Comparison of ENCODE assay signal across 16 cellular contexts in genomic region chr13:92967923-92968322, GRCh38.
DNase-seq lines count a peak whose midpoint lies in the region; ATAC-seq, FAIRE-seq and TF ChIP-seq lines count a peak whose summit lies in the region.
"Had no signal": no experiment of that assay in that cellular context is flagged by ENCODE, and none has a peak within 500 bp of the region (broad histone marks: within the 10 kb centered on the region; RNA-seq: fewer than 3 reads in every experiment).

No MANE protein-coding gene starts in this region.

- no peaks in the 10 kb centered on the region for H3K9me3 ChIP-seq in A549
- no peaks in the 10 kb centered on the region for H3K9me3 ChIP-seq in OCI-LY3 (ENCODE audit: insufficient read depth, low read length)
- H3K9me3 ChIP-seq in stomach: peaks cover 0 to 4% (median 0%) of the 10 kb centered on the region in 4 donors
- H3K9me3 ChIP-seq: ovary had no signal

- peaks cover 3% of the 10 kb centered on the region; the same call in 1 of the 3 replicates for H3K36me3 Mint-ChIP-seq in GM23338 (ENCODE audit: low read depth)

- no peak overlapping the region for H3K27ac Mint-ChIP-seq in GM23338
- H3K27ac Mint-ChIP-seq: activated T-cell treated with anti-CD3 and anti-CD28 coated beads, Interleukin-2, amount 50 U/mL, for 24 hours; CD4-positive, alpha-beta T cell had no signal

- TF ChIP-seq EP300 in A549 (IDR thresholded peaks at IDR 0.05) (no peak), stomach (IDR thresholded peaks at IDR 0.05) (no peak)

- H3K4me1 ChIP-seq in A549 (no peaks in the 10 kb centered on the region), GM23338 (ENCODE audit: insufficient read depth) (0 out of 2 replicates have a peak, but pooled peaks cover 4% of the 10 kb centered on the region), OCI-LY3 (ENCODE audit: low read length) (no peaks in the 10 kb centered on the region), stomach (no peaks in the 10 kb centered on the region)

- no peak for TF ChIP-seq POLR2A in A549 (IDR thresholded peaks at IDR 0.05; ENCODE audit: low read length)
- TF ChIP-seq POLR2A in GM12892 (IDR thresholded peaks at IDR 0.05; ENCODE audit: low read depth, low read length): no peak
- TF ChIP-seq POLR2A in stomach (IDR thresholded peaks at IDR 0.05): no peak

- H2AFZ ChIP-seq in GM23338: peak overlapping the region; percentile 8; the same call in 1 of the 2 replicates
- no peak overlapping the region for H2AFZ ChIP-seq in OCI-LY3 (ENCODE audit: low read depth, low read length)

- H4K20me1 ChIP-seq in GM23338 (replicated peaks; ENCODE audit: insufficient read depth) (no peaks in the 10 kb centered on the region), OCI-LY3 (ENCODE audit: insufficient read depth, low read length) (no peaks in the 10 kb centered on the region)

- TF ChIP-seq RAD21 in A549 (conservative IDR thresholded peaks at IDR 0.05 in 1 of 2, IDR thresholded peaks at IDR 0.05 in 1 of 2): peak; percentile 45 to 48

- CTCF ChIA-PET in A549 (lab: Yijun Ruan, JAX): interaction anchor here (0.8 kb wide), 1 partner anchor 1394 kb away, joined by 3 read pairs; no protein-coding TSS in a partner anchor

- WGBS in A549 (ENCODE audit: missing lambda C conversion rate): 8% methylated on average over 3 of the region's 3 CpGs
- 60 to 84% (median 71%) methylated on average over 3 of the region's 3 CpGs for WGBS in stomach, 5 donors

- FAIRE-seq in A549 (lab: Jason Lieb, UNC): no peak
- FAIRE-seq in GM12892 (lab: Jason Lieb, UNC): no peak
- FAIRE-seq: GM12878 had no signal

- 0 out of 2 replicates have a peak, but pooled peaks cover 3% of the 10 kb centered on the region for H3K9me2 ChIP-seq in GM23338 (ENCODE audit: insufficient read depth)

- no peak overlapping the region for H3K9ac ChIP-seq in OCI-LY3 (ENCODE audit: low read length)

- ATAC-seq in A549 (no peak), GM23338 (no peak)
- no peak for ATAC-seq in stimulated activated naive CD8-positive, alpha-beta T cell treated with anti-CD3 and anti-CD28 coated beads, Interleukin-15, Interleukin-2, amounts not matched to agents 100 U/mL and 50 U/mL, for 24 hours
- ATAC-seq: GM12878, left ventricle myocardium superior had no signal

- H3K4me3 ChIP-seq in A549: no peak overlapping the region
- H3K4me3 ChIP-seq in GM23338: no peak overlapping the region
- H3K4me3 ChIP-seq in OCI-LY3 (ENCODE audit: low read length): no peak overlapping the region
- no peak overlapping the region for H3K4me3 ChIP-seq in stomach
- H3K4me3 ChIP-seq: cardiac muscle cell, GM12878, ovary had no signal

- DNase-seq in A549 (ENCODE audit: low read depth in 1 of 2, low spot score in 1 of 2) (peak in 1 of 2 experiments; percentile 1), GM23338 (ENCODE audit: low spot score) (peak; percentile 23), fibroblast of peridontal ligament (ENCODE audit: extremely low read depth) (peak; percentile 60), activated gamma-delta T cell (lab: John Stamatoyannopoulos, UW) (no peak), GM12892 (ENCODE audit: insufficient read length) (no peak), stomach (no peak)
- DNase-seq in stimulated activated naive CD8-positive, alpha-beta T cell treated with anti-CD3 and anti-CD28 coated beads, Interleukin-15, Interleukin-2, amounts not matched to agents 100 U/mL and 50 U/mL, for 24 hours: no peak
- DNase-seq: activated T-cell treated with anti-CD3 and anti-CD28 coated beads, Interleukin-2, amount 50 U/mL, for 24 hours; CD4-positive, alpha-beta T cell; left ventricle myocardium superior; NCI-H1105 treated with DMSO at 0.1 percent for 48 hours; ovary had no signal

- 0 out of 3 replicates have a peak, but pooled peaks cover 4% of the 10 kb centered on the region for H3K9me3 Mint-ChIP-seq in GM23338
- H3K9me3 Mint-ChIP-seq: CD4-positive, alpha-beta T cell had no signal

- peaks cover 2% of the 10 kb centered on the region for H3K27me3 Mint-ChIP-seq in GM23338 (ENCODE audit: insufficient read depth, low read depth, poor library complexity)
- H3K27me3 Mint-ChIP-seq: activated T-cell treated with anti-CD3 and anti-CD28 coated beads, Interleukin-2, amount 50 U/mL, for 24 hours; CD4-positive, alpha-beta T cell had no signal

- POLR2A ChIA-PET in A549 (lab: Yijun Ruan, JAX): no interaction called here

- H3K4me1 Mint-ChIP-seq in GM23338: no peaks in the 10 kb centered on the region

- H3K27ac ChIP-seq in A549 (no peak overlapping the region), GM23338 (ENCODE audit: low read depth) (no peak overlapping the region), OCI-LY3 (ENCODE audit: low read length) (no peak overlapping the region), stomach (no peak overlapping the region)
- H3K27ac ChIP-seq: cardiac muscle cell, ovary, RWPE1 had no signal

- no peaks in the 10 kb centered on the region for H3K36me3 ChIP-seq in GM23338 (ENCODE audit: insufficient read depth)
- no peaks in the 10 kb centered on the region for H3K36me3 ChIP-seq in OCI-LY3 (replicated peaks; ENCODE audit: low read depth, low read length)
- no peaks in the 10 kb centered on the region for H3K36me3 ChIP-seq in stomach
- H3K36me3 ChIP-seq: cardiac muscle cell, ovary had no signal

- H3K79me2 ChIP-seq in GM23338 (replicated peaks; ENCODE audit: insufficient read depth) (no peaks in the 10 kb centered on the region), OCI-LY3 (ENCODE audit: low read length) (no peaks in the 10 kb centered on the region)

- no peaks in the 10 kb centered on the region for H3F3A ChIP-seq in GM23338 (replicated peaks; ENCODE audit: low read depth)

- no peaks in the 10 kb centered on the region for H3K27me3 ChIP-seq in GM23338 (ENCODE audit: insufficient read depth)
- H3K27me3 ChIP-seq in OCI-LY3 (ENCODE audit: low read depth, low read length): no peaks in the 10 kb centered on the region
- H3K27me3 ChIP-seq in stomach: no peaks in the 10 kb centered on the region
- H3K27me3 ChIP-seq: cardiac muscle cell, ovary had no signal

- intact Hi-C loops in stomach (cut with DNase I; ENCODE audit: low total_unique reads): no loop called here

- TF ChIP-seq CTCF in A549 (IDR thresholded peaks at IDR 0.05) (peak; percentile 27; the same call in 1 of the 3 replicates), GM23338 (conservative IDR thresholded peaks at IDR 0.05; ENCODE audit: low read depth in 2 of 2) (peak in 1 of 2 experiments; percentile 35; a peak in 2 of 4 replicates), OCI-LY3 (IDR thresholded peaks at IDR 0.05; ENCODE audit: low read depth, low read length) (peak; percentile 60), stomach (IDR thresholded peaks at IDR 0.05) (no peak)

- H3K4me2 ChIP-seq in A549 (no peak overlapping the region), GM23338 (no peak overlapping the region), OCI-LY3 (ENCODE audit: low read length) (no peak overlapping the region; the same call in 1 of the 2 replicates)

- H3K4me3 Mint-ChIP-seq in GM23338: no peak overlapping the region
- H3K4me3 Mint-ChIP-seq: activated T-cell treated with anti-CD3 and anti-CD28 coated beads, Interleukin-2, amount 50 U/mL, for 24 hours; CD4-positive, alpha-beta T cell had no signal

TF ChIP-seq in A549, 52 proteins besides CTCF, POLR2A, EP300 and RAD21:
- TF ChIP-seq TP53 (CRISPR knock-in tag; IDR thresholded peaks at IDR 0.05) (no peak), SMC3 (IDR thresholded peaks at IDR 0.05) (0 out of 3 replicates have a peak, but pooled peaks have one; percentile 21)
TF ChIP-seq in A549: peak in this region for 1.

TF ChIP-seq in GM23338, 12 proteins besides CTCF, POLR2A, EP300 and RAD21 (continues in another document):
- TF ChIP-seq ZNF331 (CRISPR knock-in tag; IDR thresholded peaks at IDR 0.05; ENCODE audit: low read depth) (no peak), REST (IDR thresholded peaks at IDR 0.05; ENCODE audit: unreplicated experiment) (no peak), EZH2phosphoT487 (IDR thresholded peaks at IDR 0.05; ENCODE audit: unreplicated experiment) (no peak)

Comparison
In these comparisons a context has a peak if more than half of its experiments do, and no peak if none do; other contexts are left out.
1. DNase-seq: peak in GM23338 (single experiment) and fibroblast of peridontal ligament (single experiment); none in activated gamma-delta T cell (single experiment), GM12892 (single experiment), stimulated activated naive CD8-positive, alpha-beta T cell treated with anti-CD3 and anti-CD28 coated beads, Interleukin-15, Interleukin-2, amounts not matched to agents 100 U/mL and 50 U/mL, for 24 hours (single experiment) and stomach (single experiment).
2. CTCF ChIP-seq: peak in A549 (single experiment) and OCI-LY3 (single experiment); none in stomach (0 of 7).